7 cellular contexts compared by ENCODE assay signal in the genomic region with DNA sequence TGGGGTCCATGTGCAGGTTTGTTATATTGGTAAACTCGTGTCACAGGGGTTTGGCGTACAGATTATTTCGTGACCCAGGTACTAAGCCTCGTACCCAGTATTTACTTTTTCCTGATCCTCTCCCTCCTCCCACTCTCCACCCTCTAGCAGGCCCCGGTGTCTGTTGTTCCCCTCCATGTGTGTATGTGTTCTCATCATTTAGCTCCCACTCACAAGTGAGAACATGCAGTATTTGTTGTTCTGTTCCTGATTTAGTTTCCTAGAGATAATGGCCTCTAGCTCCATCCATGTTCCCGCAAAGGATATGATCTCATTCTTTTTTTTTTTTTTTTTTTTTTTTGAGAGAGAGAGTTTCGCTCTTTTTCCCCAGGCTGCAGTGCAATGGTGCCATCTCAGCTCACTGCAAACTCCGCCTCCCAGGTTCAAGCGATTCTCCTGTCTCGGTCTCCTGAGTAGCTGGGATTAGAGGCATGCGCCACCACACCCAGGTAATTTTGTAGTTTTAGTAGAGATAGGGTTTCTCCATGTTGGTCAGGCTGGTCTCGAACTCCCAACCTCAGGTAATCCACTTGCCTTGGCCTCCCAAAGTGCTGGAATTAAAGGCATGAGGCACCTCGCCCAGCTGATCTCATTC. TPM values are rescaled to one million over a fixed set of nuclear protein-coding genes. Genes with fewer than 3 reads are reported as not detected.
DNase-seq lines count a peak whose midpoint lies in the region; ATAC-seq and TF ChIP-seq lines count a peak whose summit lies in the region.
"Not testable (repeated sequence)": the region's sequence is repeated elsewhere in the genome, so short reads cannot be mapped to it uniquely, and the experiment has no call there.

No MANE protein-coding gene starts in this region.

- H2AFZ ChIP-seq in mammary epithelial cell (ENCODE audit: low read depth, low read length) = peak overlapping the region; percentile 92

- H3K4me1 ChIP-seq in mammary epithelial cell (ENCODE audit: insufficient read depth, low read length); right cardiac atrium (ENCODE audit: control insufficient read depth, insufficient read depth, low read length): not testable (repeated sequence)
- peaks cover 0 to 13% (median 0%) of the 10 kb centered on the region in 12 donors for H3K4me1 ChIP-seq in heart left ventricle

- H3K79me2 ChIP-seq in mammary epithelial cell (ENCODE audit: insufficient read depth, low read length) = not testable (repeated sequence)

- DNase-seq in EH (ENCODE audit: low read depth) = peak; percentile 27
- peak; percentile 25 for DNase-seq in HT1080 (ENCODE audit: low read depth)
- DNase-seq in mammary epithelial cell = peak; percentile 76
- DNase-seq in epithelial cell of esophagus (ENCODE audit: low read depth) = peak; percentile 53
- peak in 1 of 5 donors; percentile 17 for DNase-seq in heart left ventricle
- DNase-seq in right cardiac atrium; mesothelial cell of epicardium (ENCODE audit: low spot score in 2 of 2, unreplicated experiment in 2 of 2): not testable (repeated sequence)

- H3K27me3 ChIP-seq in mammary epithelial cell (ENCODE audit: insufficient read depth, low read length); heart left ventricle; right cardiac atrium (ENCODE audit: control insufficient read depth, insufficient read depth): not testable (repeated sequence)

- H3K27ac ChIP-seq in mammary epithelial cell (ENCODE audit: insufficient read depth, low read depth, low read length) = peak overlapping the region; percentile 32
- peak overlapping the region in 8 of 12 donors; percentile 9 to 61 (median 45) for H3K27ac ChIP-seq in heart left ventricle
- H3K27ac ChIP-seq in right cardiac atrium (ENCODE audit: low read length) = peak overlapping the region; percentile 13

- H3K4me3 ChIP-seq in mammary epithelial cell (replicated peaks in 1 of 3; ENCODE audit: insufficient read depth in 1 of 3, low read depth in 2 of 3, low read length in 3 of 3); epithelial cell of esophagus (ENCODE audit: low read length); heart left ventricle; right cardiac atrium (ENCODE audit: low read length): not testable (repeated sequence)

- not testable (repeated sequence) for H3K4me1 Mint-ChIP-seq in mesothelial cell of epicardium

- peak overlapping the region; percentile 28 for H3K9ac ChIP-seq in mammary epithelial cell (ENCODE audit: insufficient read depth, low read length)

- peak; percentile 82 to 93 (median 84) for ATAC-seq in heart left ventricle
- ATAC-seq in right cardiac atrium = peak; percentile 78 to 89

- H3K4me2 ChIP-seq in mammary epithelial cell (ENCODE audit: insufficient read depth, low read depth, low read length) = peak overlapping the region; percentile 68

- H3K9me3 ChIP-seq in mammary epithelial cell (replicated peaks; ENCODE audit: insufficient read depth, low read length); heart left ventricle; right cardiac atrium (ENCODE audit: control insufficient read depth, low read length): not testable (repeated sequence)

- in situ Hi-C loops in mammary epithelial cell (cut with MboI; ENCODE audit: low sequenced_read_pairs in 2 of 2) = loop anchor here in 1 of 2 donors (25.0 kb wide), 2 partner anchors 309 to 434 kb away; partner anchors contain the start of genes ANAPC16 and ASCC1

- H3K27me3 Mint-ChIP-seq in mesothelial cell of epicardium (ENCODE audit: low read depth) = not testable (repeated sequence)

- H3K27ac Mint-ChIP-seq in mesothelial cell of epicardium = peak overlapping the region; percentile 84

- H3K36me3 ChIP-seq in mammary epithelial cell (ENCODE audit: insufficient read depth, low read length); heart left ventricle: not testable (repeated sequence)

- TF ChIP-seq CTCF in mammary epithelial cell (conservative IDR thresholded peaks at IDR 0.05 in 1 of 2, IDR thresholded peaks at IDR 0.05 in 1 of 2; ENCODE audit: extremely low read depth in 1 of 2, insufficient read depth in 1 of 2, low read depth in 1 of 2, low read length in 2 of 2); epithelial cell of esophagus (IDR thresholded peaks at IDR 0.05; ENCODE audit: insufficient read depth, low read depth, low read length, missing control alignments); heart left ventricle (IDR thresholded peaks at IDR 0.05); mesothelial cell of epicardium (IDR thresholded peaks at IDR 0.05; ENCODE audit: unreplicated experiment): not testable (repeated sequence)

- TF ChIP-seq POLR2A in heart left ventricle (IDR thresholded peaks at IDR 0.05) = not testable (repeated sequence)

- CTCF ChIA-PET in mammary epithelial cell (lab: Charles Lee; ENCODE audit: low non-redundant PET) = not testable (repeated sequence)

- dilution Hi-C loops in mammary epithelial cell (cut with HindIII; ENCODE audit: low sequenced_read_pairs) = not testable (repeated sequence)

- intact Hi-C loops in mammary epithelial cell (cut with micrococcal nuclease); right cardiac atrium (cut with DNase I): not testable (repeated sequence)
- intact Hi-C loops in heart left ventricle (cut with DNase I) = loop anchor here in 1 of 10 donors (1.0 kb wide), 1 partner anchor 61 kb away; the partner anchor contains the start of gene CHST3

- not testable (repeated sequence) for H3K36me3 Mint-ChIP-seq in mesothelial cell of epicardium

- not testable (repeated sequence) for H4K20me1 ChIP-seq in mammary epithelial cell (ENCODE audit: insufficient read depth, low read length)

- not testable (repeated sequence) for BruUV-seq in mammary epithelial cell (replicated peaks; lab: Mats Ljungman, UMichigan)

- H3K4me3 Mint-ChIP-seq in mesothelial cell of epicardium = not testable (repeated sequence)

- WGBS in mammary epithelial cell (ENCODE audit: low coverage, missing lambda C conversion rate) = 34% methylated on average over 10 of the region's 13 CpGs
- WGBS in heart left ventricle, 4 donors = 52 to 63% (median 55%) methylated on average over 13 of the region's 13 CpGs
- 54% methylated on average over 13 of the region's 13 CpGs for WGBS in right cardiac atrium

- not testable (repeated sequence) for H3K9me3 Mint-ChIP-seq in mesothelial cell of epicardium

RNA-seq across cellular contexts. Expression of gene PSAP, which starts 52.7 kb away (rescaled TPM):
- 289 and 329 TPM in 2 replicates for total RNA-seq in HT1080 (2014; rRNA removed; shearing (Covaris generic))
- 372 and 390 TPM in 2 replicates for polyA plus RNA-seq in HT1080 (2015; cell fraction: cytosol; rRNA removed)
- polyA plus RNA-seq in HT1080 (2015; cell fraction: nucleus; rRNA removed) = 1,389 and 1,496 TPM in 2 replicates
- 1,000 to 10,000 TPM in 1 of 2 donors, 100 to 1,000 TPM in 1; 655 to 1,757 TPM for total RNA-seq in mammary epithelial cell
- polyA plus RNA-seq in mammary epithelial cell = 864 TPM
- polyA minus RNA-seq in mammary epithelial cell = 764 TPM
- 1,000 to 10,000 TPM; 1,282 to 2,171 (median 1,665) TPM for total RNA-seq in heart left ventricle
- 1,000 to 10,000 TPM in 1 of 2 donors, 100 to 1,000 TPM in 1; 454 to 1,132 TPM for polyA plus RNA-seq in heart left ventricle
- 1,000 to 10,000 TPM; 1,345 to 1,678 (median 1,522) TPM for total RNA-seq in right cardiac atrium
- 897 TPM for polyA plus RNA-seq in right cardiac atrium
- 554 to 574 TPM (median 557 TPM) in 3 replicates for total RNA-seq in mesothelial cell of epicardium
